Comparison of ENCODE assay signal across 1 cellular context in the genomic region with DNA sequence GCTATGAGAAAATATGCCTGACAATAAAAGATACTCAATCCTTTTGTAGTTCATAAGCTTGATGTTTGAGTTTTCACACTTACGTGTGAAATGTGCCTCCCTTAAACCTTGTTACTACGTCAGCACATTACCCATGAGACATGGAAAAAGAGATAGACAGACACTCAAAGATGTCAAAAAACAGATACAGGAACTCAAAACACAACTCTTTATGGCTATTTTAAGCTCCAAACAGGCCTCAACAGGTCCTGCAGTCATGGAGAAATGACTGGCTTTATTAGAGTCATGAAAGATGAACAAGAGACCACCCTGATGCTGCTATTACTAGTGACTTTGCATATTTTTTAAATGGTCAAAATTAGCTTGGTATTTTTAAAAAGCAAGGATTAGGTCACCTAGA.
TF ChIP-seq lines count a peak whose summit lies in the region.

No MANE protein-coding gene starts in this region.

TF ChIP-seq in GM12878, 131 proteins besides CTCF, POLR2A, EP300 and RAD21:
- TF ChIP-seq, protein P1, sequence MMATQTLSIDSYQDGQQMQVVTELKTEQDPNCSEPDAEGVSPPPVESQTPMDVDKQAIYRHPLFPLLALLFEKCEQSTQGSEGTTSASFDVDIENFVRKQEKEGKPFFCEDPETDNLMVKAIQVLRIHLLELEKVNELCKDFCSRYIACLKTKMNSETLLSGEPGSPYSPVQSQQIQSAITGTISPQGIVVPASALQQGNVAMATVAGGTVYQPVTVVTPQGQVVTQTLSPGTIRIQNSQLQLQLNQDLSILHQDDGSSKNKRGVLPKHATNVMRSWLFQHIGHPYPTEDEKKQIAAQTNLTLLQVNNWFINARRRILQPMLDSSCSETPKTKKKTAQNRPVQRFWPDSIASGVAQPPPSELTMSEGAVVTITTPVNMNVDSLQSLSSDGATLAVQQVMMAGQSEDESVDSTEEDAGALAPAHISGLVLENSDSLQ (IDR thresholded peaks at IDR 0.05) = no peak
- no peak for TF ChIP-seq NR2C2 (IDR thresholded peaks at IDR 0.05; ENCODE audit: borderline replicate concordance, control insufficient read depth, insufficient read length, low read depth)
- peak; percentile 37; the same call in 1 of the 2 replicates for TF ChIP-seq NFIC (IDR thresholded peaks at IDR 0.05; ENCODE audit: low read depth, low read length)
- TF ChIP-seq EZH2 (IDR thresholded peaks at IDR 0.05; ENCODE audit: borderline replicate concordance, control insufficient read depth, low read depth, low read length) = no peak
- peak; percentile 60; the same call in 1 of the 2 replicates for TF ChIP-seq CREB1 (IDR thresholded peaks at IDR 0.05; ENCODE audit: low read depth)
- peak; percentile 72 for TF ChIP-seq MEF2A (IDR thresholded peaks at IDR 0.05; ENCODE audit: insufficient read depth, low read depth, low read length)
- TF ChIP-seq, protein P2, sequence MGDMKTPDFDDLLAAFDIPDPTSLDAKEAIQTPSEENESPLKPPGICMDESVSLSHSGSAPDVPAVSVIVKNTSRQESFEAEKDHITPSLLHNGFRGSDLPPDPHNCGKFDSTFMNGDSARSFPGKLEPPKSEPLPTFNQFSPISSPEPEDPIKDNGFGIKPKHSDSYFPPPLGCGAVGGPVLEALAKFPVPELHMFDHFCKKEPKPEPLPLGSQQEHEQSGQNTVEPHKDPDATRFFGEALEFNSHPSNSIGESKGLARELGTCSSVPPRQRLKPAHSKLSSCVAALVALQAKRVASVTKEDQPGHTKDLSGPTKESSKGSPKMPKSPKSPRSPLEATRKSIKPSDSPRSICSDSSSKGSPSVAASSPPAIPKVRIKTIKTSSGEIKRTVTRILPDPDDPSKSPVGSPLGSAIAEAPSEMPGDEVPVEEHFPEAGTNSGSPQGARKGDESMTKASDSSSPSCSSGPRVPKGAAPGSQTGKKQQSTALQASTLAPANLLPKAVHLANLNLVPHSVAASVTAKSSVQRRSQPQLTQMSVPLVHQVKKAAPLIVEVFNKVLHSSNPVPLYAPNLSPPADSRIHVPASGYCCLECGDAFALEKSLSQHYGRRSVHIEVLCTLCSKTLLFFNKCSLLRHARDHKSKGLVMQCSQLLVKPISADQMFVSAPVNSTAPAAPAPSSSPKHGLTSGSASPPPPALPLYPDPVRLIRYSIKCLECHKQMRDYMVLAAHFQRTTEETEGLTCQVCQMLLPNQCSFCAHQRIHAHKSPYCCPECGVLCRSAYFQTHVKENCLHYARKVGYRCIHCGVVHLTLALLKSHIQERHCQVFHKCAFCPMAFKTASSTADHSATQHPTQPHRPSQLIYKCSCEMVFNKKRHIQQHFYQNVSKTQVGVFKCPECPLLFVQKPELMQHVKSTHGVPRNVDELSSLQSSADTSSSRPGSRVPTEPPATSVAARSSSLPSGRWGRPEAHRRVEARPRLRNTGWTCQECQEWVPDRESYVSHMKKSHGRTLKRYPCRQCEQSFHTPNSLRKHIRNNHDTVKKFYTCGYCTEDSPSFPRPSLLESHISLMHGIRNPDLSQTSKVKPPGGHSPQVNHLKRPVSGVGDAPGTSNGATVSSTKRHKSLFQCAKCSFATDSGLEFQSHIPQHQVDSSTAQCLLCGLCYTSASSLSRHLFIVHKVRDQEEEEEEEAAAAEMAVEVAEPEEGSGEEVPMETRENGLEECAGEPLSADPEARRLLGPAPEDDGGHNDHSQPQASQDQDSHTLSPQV (IDR thresholded peaks at IDR 0.05) = no peak
- TF ChIP-seq RUNX3 (IDR thresholded peaks at IDR 0.05; ENCODE audit: low read length) = no peak
- TF ChIP-seq, protein P3, sequence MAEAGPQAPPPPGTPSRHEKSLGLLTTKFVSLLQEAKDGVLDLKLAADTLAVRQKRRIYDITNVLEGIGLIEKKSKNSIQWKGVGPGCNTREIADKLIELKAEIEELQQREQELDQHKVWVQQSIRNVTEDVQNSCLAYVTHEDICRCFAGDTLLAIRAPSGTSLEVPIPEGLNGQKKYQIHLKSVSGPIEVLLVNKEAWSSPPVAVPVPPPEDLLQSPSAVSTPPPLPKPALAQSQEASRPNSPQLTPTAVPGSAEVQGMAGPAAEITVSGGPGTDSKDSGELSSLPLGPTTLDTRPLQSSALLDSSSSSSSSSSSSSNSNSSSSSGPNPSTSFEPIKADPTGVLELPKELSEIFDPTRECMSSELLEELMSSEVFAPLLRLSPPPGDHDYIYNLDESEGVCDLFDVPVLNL (IDR thresholded peaks at IDR 0.05; ENCODE audit: low read depth, low read length) = no peak
- no peak for TF ChIP-seq BRCA1 (IDR thresholded peaks at IDR 0.05; ENCODE audit: low read depth, low read length)
- TF ChIP-seq RBBP5 (conservative IDR thresholded peaks at IDR 0.05) = no peak
- TF ChIP-seq BHLHE40 (IDR thresholded peaks at IDR 0.05; ENCODE audit: borderline replicate concordance in 1 of 2, low read depth in 2 of 2, low read length in 1 of 2) = no peak
- TF ChIP-seq, protein P4, sequence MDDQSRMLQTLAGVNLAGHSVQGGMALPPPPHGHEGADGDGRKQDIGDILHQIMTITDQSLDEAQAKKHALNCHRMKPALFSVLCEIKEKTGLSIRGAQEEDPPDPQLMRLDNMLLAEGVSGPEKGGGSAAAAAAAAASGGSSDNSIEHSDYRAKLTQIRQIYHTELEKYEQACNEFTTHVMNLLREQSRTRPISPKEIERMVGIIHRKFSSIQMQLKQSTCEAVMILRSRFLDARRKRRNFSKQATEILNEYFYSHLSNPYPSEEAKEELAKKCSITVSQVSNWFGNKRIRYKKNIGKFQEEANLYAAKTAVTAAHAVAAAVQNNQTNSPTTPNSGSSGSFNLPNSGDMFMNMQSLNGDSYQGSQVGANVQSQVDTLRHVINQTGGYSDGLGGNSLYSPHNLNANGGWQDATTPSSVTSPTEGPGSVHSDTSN (IDR thresholded peaks at IDR 0.05; ENCODE audit: insufficient replicate concordance, low read depth, low read length) = no peak
- TF ChIP-seq, protein P5, sequence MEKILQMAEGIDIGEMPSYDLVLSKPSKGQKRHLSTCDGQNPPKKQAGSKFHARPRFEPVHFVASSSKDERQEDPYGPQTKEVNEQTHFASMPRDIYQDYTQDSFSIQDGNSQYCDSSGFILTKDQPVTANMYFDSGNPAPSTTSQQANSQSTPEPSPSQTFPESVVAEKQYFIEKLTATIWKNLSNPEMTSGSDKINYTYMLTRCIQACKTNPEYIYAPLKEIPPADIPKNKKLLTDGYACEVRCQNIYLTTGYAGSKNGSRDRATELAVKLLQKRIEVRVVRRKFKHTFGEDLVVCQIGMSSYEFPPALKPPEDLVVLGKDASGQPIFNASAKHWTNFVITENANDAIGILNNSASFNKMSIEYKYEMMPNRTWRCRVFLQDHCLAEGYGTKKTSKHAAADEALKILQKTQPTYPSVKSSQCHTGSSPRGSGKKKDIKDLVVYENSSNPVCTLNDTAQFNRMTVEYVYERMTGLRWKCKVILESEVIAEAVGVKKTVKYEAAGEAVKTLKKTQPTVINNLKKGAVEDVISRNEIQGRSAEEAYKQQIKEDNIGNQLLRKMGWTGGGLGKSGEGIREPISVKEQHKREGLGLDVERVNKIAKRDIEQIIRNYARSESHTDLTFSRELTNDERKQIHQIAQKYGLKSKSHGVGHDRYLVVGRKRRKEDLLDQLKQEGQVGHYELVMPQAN (conservative IDR thresholded peaks at IDR 0.05) = no peak
- TF ChIP-seq ASH2L (IDR thresholded peaks at IDR 0.05; ENCODE audit: borderline replicate concordance, low read depth) = no peak
- TF ChIP-seq GABPA (IDR thresholded peaks at IDR 0.05; ENCODE audit: low read depth) = no peak
- TF ChIP-seq, protein P6, sequence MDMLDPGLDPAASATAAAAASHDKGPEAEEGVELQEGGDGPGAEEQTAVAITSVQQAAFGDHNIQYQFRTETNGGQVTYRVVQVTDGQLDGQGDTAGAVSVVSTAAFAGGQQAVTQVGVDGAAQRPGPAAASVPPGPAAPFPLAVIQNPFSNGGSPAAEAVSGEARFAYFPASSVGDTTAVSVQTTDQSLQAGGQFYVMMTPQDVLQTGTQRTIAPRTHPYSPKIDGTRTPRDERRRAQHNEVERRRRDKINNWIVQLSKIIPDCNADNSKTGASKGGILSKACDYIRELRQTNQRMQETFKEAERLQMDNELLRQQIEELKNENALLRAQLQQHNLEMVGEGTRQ (IDR thresholded peaks at IDR 0.05; ENCODE audit: borderline replicate concordance, low read depth, low read length) = no peak
- TF ChIP-seq CREM (IDR thresholded peaks at IDR 0.05; ENCODE audit: low read depth) = peak; percentile 32; the same call in 1 of the 2 replicates
- TF ChIP-seq SREBF2 (IDR thresholded peaks at IDR 0.05; ENCODE audit: low read length) = no peak
- TF ChIP-seq, protein P7, sequence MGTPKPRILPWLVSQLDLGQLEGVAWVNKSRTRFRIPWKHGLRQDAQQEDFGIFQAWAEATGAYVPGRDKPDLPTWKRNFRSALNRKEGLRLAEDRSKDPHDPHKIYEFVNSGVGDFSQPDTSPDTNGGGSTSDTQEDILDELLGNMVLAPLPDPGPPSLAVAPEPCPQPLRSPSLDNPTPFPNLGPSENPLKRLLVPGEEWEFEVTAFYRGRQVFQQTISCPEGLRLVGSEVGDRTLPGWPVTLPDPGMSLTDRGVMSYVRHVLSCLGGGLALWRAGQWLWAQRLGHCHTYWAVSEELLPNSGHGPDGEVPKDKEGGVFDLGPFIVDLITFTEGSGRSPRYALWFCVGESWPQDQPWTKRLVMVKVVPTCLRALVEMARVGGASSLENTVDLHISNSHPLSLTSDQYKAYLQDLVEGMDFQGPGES (IDR thresholded peaks at IDR 0.05) = no peak
- TF ChIP-seq GATAD2B (conservative IDR thresholded peaks at IDR 0.05; ENCODE audit: low read depth) = no peak
- TF ChIP-seq, protein P8, sequence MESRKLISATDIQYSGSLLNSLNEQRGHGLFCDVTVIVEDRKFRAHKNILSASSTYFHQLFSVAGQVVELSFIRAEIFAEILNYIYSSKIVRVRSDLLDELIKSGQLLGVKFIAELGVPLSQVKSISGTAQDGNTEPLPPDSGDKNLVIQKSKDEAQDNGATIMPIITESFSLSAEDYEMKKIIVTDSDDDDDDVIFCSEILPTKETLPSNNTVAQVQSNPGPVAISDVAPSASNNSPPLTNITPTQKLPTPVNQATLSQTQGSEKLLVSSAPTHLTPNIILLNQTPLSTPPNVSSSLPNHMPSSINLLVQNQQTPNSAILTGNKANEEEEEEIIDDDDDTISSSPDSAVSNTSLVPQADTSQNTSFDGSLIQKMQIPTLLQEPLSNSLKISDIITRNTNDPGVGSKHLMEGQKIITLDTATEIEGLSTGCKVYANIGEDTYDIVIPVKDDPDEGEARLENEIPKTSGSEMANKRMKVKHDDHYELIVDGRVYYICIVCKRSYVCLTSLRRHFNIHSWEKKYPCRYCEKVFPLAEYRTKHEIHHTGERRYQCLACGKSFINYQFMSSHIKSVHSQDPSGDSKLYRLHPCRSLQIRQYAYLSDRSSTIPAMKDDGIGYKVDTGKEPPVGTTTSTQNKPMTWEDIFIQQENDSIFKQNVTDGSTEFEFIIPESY (IDR thresholded peaks at IDR 0.05) = no peak
- no peak for TF ChIP-seq RELA (IDR thresholded peaks at IDR 0.05; ENCODE audit: borderline replicate concordance, partially characterized antibody)
- TF ChIP-seq YBX1 (IDR thresholded peaks at IDR 0.05) = no peak
- peak; percentile 69 for TF ChIP-seq JUNB (IDR thresholded peaks at IDR 0.05)
- TF ChIP-seq KAT2A (conservative IDR thresholded peaks at IDR 0.05; ENCODE audit: control insufficient read depth, low read depth, low read length) = no peak
- TF ChIP-seq, protein P9, sequence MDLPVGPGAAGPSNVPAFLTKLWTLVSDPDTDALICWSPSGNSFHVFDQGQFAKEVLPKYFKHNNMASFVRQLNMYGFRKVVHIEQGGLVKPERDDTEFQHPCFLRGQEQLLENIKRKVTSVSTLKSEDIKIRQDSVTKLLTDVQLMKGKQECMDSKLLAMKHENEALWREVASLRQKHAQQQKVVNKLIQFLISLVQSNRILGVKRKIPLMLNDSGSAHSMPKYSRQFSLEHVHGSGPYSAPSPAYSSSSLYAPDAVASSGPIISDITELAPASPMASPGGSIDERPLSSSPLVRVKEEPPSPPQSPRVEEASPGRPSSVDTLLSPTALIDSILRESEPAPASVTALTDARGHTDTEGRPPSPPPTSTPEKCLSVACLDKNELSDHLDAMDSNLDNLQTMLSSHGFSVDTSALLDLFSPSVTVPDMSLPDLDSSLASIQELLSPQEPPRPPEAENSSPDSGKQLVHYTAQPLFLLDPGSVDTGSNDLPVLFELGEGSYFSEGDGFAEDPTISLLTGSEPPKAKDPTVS (IDR thresholded peaks at IDR 0.05; ENCODE audit: low read depth, low read length) = no peak
- TF ChIP-seq ZNF622 (IDR thresholded peaks at IDR 0.05) = no peak
- TF ChIP-seq BMI1 (IDR thresholded peaks at IDR 0.05; ENCODE audit: borderline replicate concordance) = no peak
- no peak for TF ChIP-seq SP1 (IDR thresholded peaks at IDR 0.05; ENCODE audit: low read depth, low read length)
- no peak for TF ChIP-seq MXI1 (IDR thresholded peaks at IDR 0.05; ENCODE audit: low read depth, low read length)
- TF ChIP-seq POU2F2 (IDR thresholded peaks at IDR 0.05; ENCODE audit: borderline replicate concordance, low read depth, low read length) = no peak
- TF ChIP-seq DPF2 (IDR thresholded peaks at IDR 0.05) = no peak
- no peak for TF ChIP-seq SREBF1 (IDR thresholded peaks at IDR 0.05; ENCODE audit: low read length)
- no peak for TF ChIP-seq HDAC6 (IDR thresholded peaks at IDR 0.05; ENCODE audit: unreplicated experiment)
- TF ChIP-seq, protein P10, sequence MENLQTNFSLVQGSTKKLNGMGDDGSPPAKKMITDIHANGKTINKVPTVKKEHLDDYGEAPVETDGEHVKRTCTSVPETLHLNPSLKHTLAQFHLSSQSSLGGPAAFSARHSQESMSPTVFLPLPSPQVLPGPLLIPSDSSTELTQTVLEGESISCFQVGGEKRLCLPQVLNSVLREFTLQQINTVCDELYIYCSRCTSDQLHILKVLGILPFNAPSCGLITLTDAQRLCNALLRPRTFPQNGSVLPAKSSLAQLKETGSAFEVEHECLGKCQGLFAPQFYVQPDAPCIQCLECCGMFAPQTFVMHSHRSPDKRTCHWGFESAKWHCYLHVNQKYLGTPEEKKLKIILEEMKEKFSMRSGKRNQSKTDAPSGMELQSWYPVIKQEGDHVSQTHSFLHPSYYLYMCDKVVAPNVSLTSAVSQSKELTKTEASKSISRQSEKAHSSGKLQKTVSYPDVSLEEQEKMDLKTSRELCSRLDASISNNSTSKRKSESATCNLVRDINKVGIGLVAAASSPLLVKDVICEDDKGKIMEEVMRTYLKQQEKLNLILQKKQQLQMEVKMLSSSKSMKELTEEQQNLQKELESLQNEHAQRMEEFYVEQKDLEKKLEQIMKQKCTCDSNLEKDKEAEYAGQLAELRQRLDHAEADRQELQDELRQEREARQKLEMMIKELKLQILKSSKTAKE (IDR thresholded peaks at IDR 0.05; ENCODE audit: low read depth, poor library complexity, severe bottlenecking) = no peak
- no peak for TF ChIP-seq WRNIP1 (IDR thresholded peaks at IDR 0.05; ENCODE audit: borderline replicate concordance, low read depth, low read length)
- no peak for TF ChIP-seq ZNF24 (IDR thresholded peaks at IDR 0.05)
